In genomic region chr6:32954983-32955802, GRCh38 we compare ENCODE assay signal across 8 cellular contexts. TPM values are rescaled to one million over a fixed set of nuclear protein-coding genes. Genes with fewer than 3 reads are reported as not detected.
DNase-seq lines count a peak whose midpoint lies in the region; ATAC-seq and TF ChIP-seq lines count a peak whose summit lies in the region.

No MANE protein-coding gene starts in this region.

- no peak for ATAC-seq in CD8-positive, alpha-beta T cell
- ATAC-seq in lung (ENCODE audit: insufficient read depth, low FRiP score) (no peak), GM21367 (IDR thresholded peaks at IDR 0.05; ENCODE audit: unreplicated experiment) (no peak)

- peaks cover 45% of the 10 kb centered on the region for H3K4me1 Mint-ChIP-seq in CD8-positive, alpha-beta T cell (ENCODE audit: low read depth)
- H3K4me1 Mint-ChIP-seq in activated T-helper 2 cell treated with anti-CD3 and anti-CD28 coated beads, Interferon-gamma antibody, Interleukin-2, Interleukin-4, amounts not matched to agents 10 μg/mL and 5 μg/mL and 100 μg/mL, durations not matched to agents 14 hours and 24 hours and 36 hours (ENCODE audit: low read depth): peaks cover 35% of the 10 kb centered on the region

- peaks cover 4% of the 10 kb centered on the region for H3K36me3 Mint-ChIP-seq in CD8-positive, alpha-beta T cell
- H3K36me3 Mint-ChIP-seq in activated T-helper 2 cell treated with anti-CD3 and anti-CD28 coated beads, Interferon-gamma antibody, Interleukin-2, Interleukin-4, amounts not matched to agents 10 μg/mL and 5 μg/mL and 100 μg/mL, durations not matched to agents 14 hours and 24 hours and 36 hours (ENCODE audit: low read depth): no peaks in the 10 kb centered on the region

- no peaks in the 10 kb centered on the region for H3K36me3 ChIP-seq in CD8-positive, alpha-beta T cell (ENCODE audit: insufficient read depth, low read length)
- H3K36me3 ChIP-seq in HAP-1 (replicated peaks): no peaks in the 10 kb centered on the region
- no peaks in the 10 kb centered on the region for H3K36me3 ChIP-seq in lung (ENCODE audit: control insufficient read depth in 2 of 2, insufficient read depth in 2 of 2, low read length in 2 of 2)

- H3K27me3 Mint-ChIP-seq in CD8-positive, alpha-beta T cell (ENCODE audit: low read depth): no peaks in the 10 kb centered on the region
- no peaks in the 10 kb centered on the region for H3K27me3 Mint-ChIP-seq in activated T-helper 2 cell treated with anti-CD3 and anti-CD28 coated beads, Interferon-gamma antibody, Interleukin-2, Interleukin-4, amounts not matched to agents 10 μg/mL and 5 μg/mL and 100 μg/mL, durations not matched to agents 14 hours and 24 hours and 36 hours (ENCODE audit: low read depth)

- H3K9me3 ChIP-seq in CD8-positive, alpha-beta T cell (ENCODE audit: low read length): no peaks in the 10 kb centered on the region
- H3K9me3 ChIP-seq in HAP-1: no peaks in the 10 kb centered on the region
- H3K9me3 ChIP-seq in lung (ENCODE audit: control insufficient read depth in 2 of 2, insufficient read depth in 1 of 2, low read length in 1 of 2): no peaks in the 10 kb centered on the region

- CTCF ChIA-PET in CD8-positive, alpha-beta T cell (lab: Charles Lee): interaction anchor here (0.7 to 13.5 kb wide), 8 partner anchors 17 to 530 kb away, joined by 3 to 662 read pairs (median 18); partner anchors contain the start of genes BRD2, HLA-DMB and TAP2

- no peaks in the 10 kb centered on the region for H3K27me3 ChIP-seq in CD8-positive, alpha-beta T cell (ENCODE audit: insufficient read depth, low read length)
- no peaks in the 10 kb centered on the region for H3K27me3 ChIP-seq in HAP-1 (ENCODE audit: low read depth)
- H3K27me3 ChIP-seq in lung (ENCODE audit: control insufficient read depth, insufficient read depth): no peaks in the 10 kb centered on the region

- no peak overlapping the region for H3K4me3 ChIP-seq in CD8-positive, alpha-beta T cell (ENCODE audit: low read depth, low read length)
- no peak overlapping the region for H3K4me3 ChIP-seq in HAP-1
- no peak overlapping the region for H3K4me3 ChIP-seq in lung

- peak overlapping the region; percentile 19 for H3K27ac Mint-ChIP-seq in CD8-positive, alpha-beta T cell
- H3K27ac Mint-ChIP-seq in activated T-helper 2 cell treated with anti-CD3 and anti-CD28 coated beads, Interferon-gamma antibody, Interleukin-2, Interleukin-4, amounts not matched to agents 10 μg/mL and 5 μg/mL and 100 μg/mL, durations not matched to agents 14 hours and 24 hours and 36 hours: peak overlapping the region; percentile 23

- POLR2A ChIA-PET in CD8-positive, alpha-beta T cell (lab: Charles Lee): interaction anchor here (1.1 to 15.5 kb wide), 4 partner anchors 8 to 34 kb away, joined by 3 to 296 read pairs (median 12); partner anchors contain the start of genes BRD2 and HLA-DMB

- H3K9me3 Mint-ChIP-seq in CD8-positive, alpha-beta T cell: no peaks in the 10 kb centered on the region
- no peaks in the 10 kb centered on the region for H3K9me3 Mint-ChIP-seq in activated T-helper 2 cell treated with anti-CD3 and anti-CD28 coated beads, Interferon-gamma antibody, Interleukin-2, Interleukin-4, amounts not matched to agents 10 μg/mL and 5 μg/mL and 100 μg/mL, durations not matched to agents 14 hours and 24 hours and 36 hours

- 34 to 42% methylated on average over 3 of the region's 3 CpGs for WGBS in lung, 2 donors

- no peak overlapping the region for H3K27ac ChIP-seq in CD8-positive, alpha-beta T cell (ENCODE audit: low read depth, low read length)
- H3K27ac ChIP-seq in lung (ENCODE audit: low read depth in 1 of 2, low read length in 1 of 2): no peak overlapping the region

- in situ Hi-C loops in HAP-1 (cut with MboI; ENCODE audit: low sequenced_read_pairs): no loop called here

- peaks cover 23% of the 10 kb centered on the region for H3K4me1 ChIP-seq in CD8-positive, alpha-beta T cell (ENCODE audit: insufficient read depth, low read length)
- H3K4me1 ChIP-seq in HAP-1 (no peaks in the 10 kb centered on the region), lung (ENCODE audit: control insufficient read depth in 2 of 2, insufficient read depth in 2 of 2, low read length in 2 of 2) (peaks cover 0 to 6% of the 10 kb centered on the region in 2 donors)

- no peak overlapping the region for H3K4me3 Mint-ChIP-seq in CD8-positive, alpha-beta T cell
- no peak overlapping the region for H3K4me3 Mint-ChIP-seq in activated T-helper 2 cell treated with anti-CD3 and anti-CD28 coated beads, Interferon-gamma antibody, Interleukin-2, Interleukin-4, amounts not matched to agents 10 μg/mL and 5 μg/mL and 100 μg/mL, durations not matched to agents 14 hours and 24 hours and 36 hours (ENCODE audit: low read depth)

- DNase-seq in CD8-positive, alpha-beta T cell: peak in 2 of 7 experiments; percentile 22 to 34
- DNase-seq in HAP-1 (ENCODE audit: low spot score in 2 of 2) (peak; percentile 15 to 41), lung (ENCODE audit: low spot score) (no peak), HPDE6-E6E7 (ENCODE audit: extremely low spot score) (no peak), OCI-M2 (lab: John Stamatoyannopoulos, UW; ENCODE audit: unreplicated experiment) (no peak), NCI-H446 (lab: John Stamatoyannopoulos, UW) (no peak)
- DNase-seq in activated T-helper 2 cell treated with anti-CD3 and anti-CD28 coated beads, Interferon-gamma antibody, Interleukin-2, Interleukin-4, amounts not matched to agents 10 μg/mL and 5 μg/mL and 100 μg/mL, durations not matched to agents 14 hours and 24 hours and 36 hours (ENCODE audit: low spot score): no peak

- peak; percentile 48 for TF ChIP-seq CTCF in CD8-positive, alpha-beta T cell (IDR thresholded peaks at IDR 0.05)
- TF ChIP-seq CTCF in lung (IDR thresholded peaks at IDR 0.05; ENCODE audit: control extremely low read depth, extremely low read depth): peak; percentile 22

- intact Hi-C loops in CD8-positive, alpha-beta T cell (cut with DNase I, micrococcal nuclease): loop anchor here in 1 of 2 experiments (5.0 kb wide), 1 partner anchor 118 kb away; the partner anchor contains the start of gene TAP2
- intact Hi-C loops in activated T-helper 2 cell treated with anti-CD3 and anti-CD28 coated beads, Interferon-gamma antibody, Interleukin-2, Interleukin-4, amounts not matched to agents 10 μg/mL and 5 μg/mL and 100 μg/mL, durations not matched to agents 14 hours and 24 hours and 36 hours (cut with micrococcal nuclease): loop anchor here (1.0 kb wide), 1 partner anchor 12 kb away; no protein-coding TSS in a partner anchor

RNA-seq across cellular contexts. Expression of gene HLA-DMA, which starts 2.3 kb away (rescaled TPM):
- total RNA-seq in CD8-positive, alpha-beta T cell: 10 to 100 TPM; 25.9 to 32.3 TPM
- total RNA-seq in activated T-helper 2 cell treated with anti-CD3 and anti-CD28 coated beads, Interferon-gamma antibody, Interleukin-2, Interleukin-4, amounts not matched to agents 10 μg/mL and 5 μg/mL and 100 μg/mL, durations not matched to agents 14 hours and 24 hours and 36 hours: 15.9 and 19.0 TPM in 2 replicates
- 100 to 1,000 TPM in 1 of 2 donors, 10 to 100 TPM in 1; 76.8 to 130 TPM for total RNA-seq in lung
- 100 to 1,000 TPM; 106 to 240 TPM for polyA plus RNA-seq in lung

RNA-seq across cellular contexts. Expression of gene BRD2, which starts 13.2 kb away (rescaled TPM):
- total RNA-seq in CD8-positive, alpha-beta T cell: 100 to 1,000 TPM; 333 to 340 TPM
- 295 and 306 TPM in 2 replicates for total RNA-seq in activated T-helper 2 cell treated with anti-CD3 and anti-CD28 coated beads, Interferon-gamma antibody, Interleukin-2, Interleukin-4, amounts not matched to agents 10 μg/mL and 5 μg/mL and 100 μg/mL, durations not matched to agents 14 hours and 24 hours and 36 hours
- 100 to 1,000 TPM; 178 TPM for total RNA-seq in lung
- 100 to 1,000 TPM; 114 to 117 TPM for polyA plus RNA-seq in lung

RNA-seq across cellular contexts. Expression of gene HLA-DMB, which starts 14.4 kb away (rescaled TPM):
- total RNA-seq in CD8-positive, alpha-beta T cell: 1 to 10 TPM; 8.9 to 9.9 TPM
- 1.3 and 1.4 TPM in 2 replicates for total RNA-seq in activated T-helper 2 cell treated with anti-CD3 and anti-CD28 coated beads, Interferon-gamma antibody, Interleukin-2, Interleukin-4, amounts not matched to agents 10 μg/mL and 5 μg/mL and 100 μg/mL, durations not matched to agents 14 hours and 24 hours and 36 hours
- 10 to 100 TPM; 42.3 to 76.7 TPM for total RNA-seq in lung
- 10 to 100 TPM; 50.1 to 52.2 TPM for polyA plus RNA-seq in lung

RNA-seq across cellular contexts. Expression of gene HLA-DOA, which starts 54.2 kb away (rescaled TPM):
- total RNA-seq in CD8-positive, alpha-beta T cell: 10 to 100 TPM; 16.2 to 18.5 TPM
- total RNA-seq in activated T-helper 2 cell treated with anti-CD3 and anti-CD28 coated beads, Interferon-gamma antibody, Interleukin-2, Interleukin-4, amounts not matched to agents 10 μg/mL and 5 μg/mL and 100 μg/mL, durations not matched to agents 14 hours and 24 hours and 36 hours: 0.28 and 0.37 TPM in 2 replicates
- 10 to 100 TPM; 20.7 to 26.4 TPM for total RNA-seq in lung
- polyA plus RNA-seq in lung: 10 to 100 TPM in 1 of 2 donors, 1 to 10 TPM in 1; 4.6 to 12.8 TPM

Comparison
In these comparisons a context has a peak if more than half of its experiments do, and no peak if none do; other contexts are left out.
1. DNase-seq: peak in HAP-1 (2 of 2); none in activated T-helper 2 cell treated with anti-CD3 and anti-CD28 coated beads, Interferon-gamma antibody, Interleukin-2, Interleukin-4, amounts not matched to agents 10 μg/mL and 5 μg/mL and 100 μg/mL, durations not matched to agents 14 hours and 24 hours and 36 hours (single experiment), lung (single experiment), HPDE6-E6E7 (single experiment), OCI-M2 (single experiment) and NCI-H446 (0 of 2).